In genomic region chr2:26298638-26299393, GRCh38 we compare ENCODE assay signal across 8 cellular contexts. TPM values are rescaled to one million over a fixed set of nuclear protein-coding genes. Genes with fewer than 3 reads are reported as not detected.
DNase-seq lines count a peak whose midpoint lies in the region; ATAC-seq, FAIRE-seq and TF ChIP-seq lines count a peak whose summit lies in the region.

No MANE protein-coding gene starts in this region.

- TF ChIP-seq CTCF in A549 (IDR thresholded peaks at IDR 0.05) = no peak
- no peak for TF ChIP-seq CTCF in foreskin keratinocyte (conservative IDR thresholded peaks at IDR 0.05)

- no peaks in the 10 kb centered on the region for H3K36me3 ChIP-seq in HUES64 (ENCODE audit: insufficient read depth, low read length)

- no peak for TF ChIP-seq EP300 in A549 (IDR thresholded peaks at IDR 0.05)

- DNase-seq in A549 (ENCODE audit: low read depth in 1 of 2, low spot score in 1 of 2) (no peak), activated T-cell treated with anti-CD3 and anti-CD28 coated beads for 4 hours (peak; percentile 28), foreskin keratinocyte (peak; percentile 26 to 55), non-pigmented ciliary epithelial cell (ENCODE audit: low read depth) (peak; percentile 6), iPS-NIHi7 (ENCODE audit: extremely low spot score) (no peak), T-helper 9 cell (no peak)

- WGBS in A549 (ENCODE audit: missing lambda C conversion rate) = 90% methylated on average over 30 of the region's 30 CpGs
- WGBS in HUES64 = 3% methylated on average over 30 of the region's 30 CpGs

- TF ChIP-seq RAD21 in A549 (conservative IDR thresholded peaks at IDR 0.05 in 1 of 2, IDR thresholded peaks at IDR 0.05 in 1 of 2) = no peak

- H3K27ac ChIP-seq in A549 (peak overlapping the region in 1 of 2 experiments; percentile 64; a peak in 3 of 6 replicates), HUES64 (ENCODE audit: low read depth, low read length) (peak overlapping the region; percentile 55; the same call in 1 of the 2 replicates), foreskin keratinocyte (peak overlapping the region; percentile 59)

- ATAC-seq in A549 = peak in 1 of 2 experiments; percentile 17; a peak in 3 of 6 replicates
- peak; percentile 61 for ATAC-seq in foreskin keratinocyte
- ATAC-seq in HG03342 (IDR thresholded peaks at IDR 0.05; ENCODE audit: unreplicated experiment) = no peak

- no peak for TF ChIP-seq POLR2A in A549 (IDR thresholded peaks at IDR 0.05; ENCODE audit: low read length)

- peak overlapping the region; percentile 69; the same call in 2 of the 3 replicates for H3K4me2 ChIP-seq in A549

- peak overlapping the region; percentile 62 for H3K9ac ChIP-seq in HUES64 (ENCODE audit: low read depth, low read length)

- H3K9me3 ChIP-seq in A549 (no peaks in the 10 kb centered on the region), HUES64 (ENCODE audit: insufficient read depth, low read depth, low read length) (no peaks in the 10 kb centered on the region)

- H3K4me3 ChIP-seq in A549 = no peak overlapping the region
- peak overlapping the region; percentile 62 for H3K4me3 ChIP-seq in HUES64 (ENCODE audit: low read length)

- 0 out of 3 replicates have a peak, but pooled peaks cover 3% of the 10 kb centered on the region for H3K4me1 ChIP-seq in A549
- H3K4me1 ChIP-seq in HUES64 (ENCODE audit: insufficient read depth, low read length) = peaks cover 28% of the 10 kb centered on the region
- H3K4me1 ChIP-seq in foreskin keratinocyte = peaks cover 11% of the 10 kb centered on the region

- H3K27me3 ChIP-seq in HUES64 (ENCODE audit: insufficient read depth, low read length) (peaks cover 25% of the 10 kb centered on the region; the same call in 1 of the 2 replicates), foreskin keratinocyte (no peaks in the 10 kb centered on the region)

- CTCF ChIA-PET in A549 (lab: Yijun Ruan, JAX) = interaction anchor here (0.7 to 1.2 kb wide), 2 partner anchors 12 to 32 kb away, joined by 3 to 4 read pairs; no protein-coding TSS in a partner anchor

- POLR2A ChIA-PET in A549 (lab: Yijun Ruan, JAX) = no interaction called here

- FAIRE-seq in A549 (lab: Jason Lieb, UNC) = no peak

TF ChIP-seq in A549, 52 proteins besides CTCF, POLR2A, EP300 and RAD21:
- TF ChIP-seq GATA3 (IDR thresholded peaks at IDR 0.05; ENCODE audit: borderline replicate concordance) (no peak), CEBPB (IDR thresholded peaks at IDR 0.05) (no peak), BHLHE40 (IDR thresholded peaks at IDR 0.05; ENCODE audit: low read depth, low read length) (no peak)

RNA-seq across cellular contexts. Expression of gene SELENOI, which starts 47.1 kb away (rescaled TPM):
- 30.5 and 38.7 TPM in 2 replicates for polyA plus RNA-seq in A549 (2011; rRNA removed)
- polyA plus RNA-seq in A549 (2012; cell fraction: cytosol; rRNA removed) = 6.1 and 6.9 TPM in 2 replicates
- polyA plus RNA-seq in A549 (2012; cell fraction: nucleus; rRNA removed) = 11.9 and 14.7 TPM in 2 replicates
- polyA plus RNA-seq in A549 (2017; fragmentation: RNase III; extraction: RNeasy Plus Mini Kit Qiagen cat#74134 plus additional on column Dnase treatment) = 16.4 to 18.2 TPM (median 17.9 TPM) in 3 replicates
- polyA minus RNA-seq in A549 (2011; rRNA and poly(A)+ RNA removed) = 120 and 161 TPM in 2 replicates
- 20.8 TPM for polyA plus RNA-seq in HUES64 (2013, experiment 1 of 2)
- polyA plus RNA-seq in HUES64 (2013, experiment 2 of 2) = 18.6 TPM
- 32.1 and 34.7 TPM in 2 replicates for total RNA-seq in foreskin keratinocyte
- 6.1 and 8.2 TPM in 2 replicates for polyA plus RNA-seq in foreskin keratinocyte

RNA-seq across cellular contexts. Expression of gene ADGRF3, which starts 47.8 kb away (rescaled TPM):
- 0.21 and 0.22 TPM in 2 replicates for polyA plus RNA-seq in A549 (2011; rRNA removed)
- polyA plus RNA-seq in A549 (2012; cell fraction: cytosol; rRNA removed) = 0.05 TPM in 2 replicates
- polyA plus RNA-seq in A549 (2012; cell fraction: nucleus; rRNA removed) = 0.36 and 0.50 TPM in 2 replicates
- 0.12 to 0.80 TPM (median 0.38 TPM) in 3 replicates for polyA plus RNA-seq in A549 (2017; fragmentation: RNase III; extraction: RNeasy Plus Mini Kit Qiagen cat#74134 plus additional on column Dnase treatment)
- polyA minus RNA-seq in A549 (2011; rRNA and poly(A)+ RNA removed) = 0.15 and 0.29 TPM in 2 replicates
- 0.10 TPM for polyA plus RNA-seq in HUES64 (2013, experiment 1 of 2)
- 0.13 TPM for polyA plus RNA-seq in HUES64 (2013, experiment 2 of 2)
- total RNA-seq in foreskin keratinocyte = 0.04 TPM in 1 of 2 replicates, not detected in the other
- not detected in 2 replicates for polyA plus RNA-seq in foreskin keratinocyte

RNA-seq across cellular contexts. Expression of gene HADHB, which starts 54.1 kb away (rescaled TPM):
- polyA plus RNA-seq in A549 (2011; rRNA removed) (161 and 173 TPM in 2 replicates), A549 (2017; fragmentation: RNase III; extraction: RNeasy Plus Mini Kit Qiagen cat#74134 plus additional on column Dnase treatment) (93.1 to 102 TPM (median 95.4 TPM) in 3 replicates), foreskin keratinocyte (56.1 and 63.2 TPM in 2 replicates)
- polyA plus RNA-seq in A549 (2012; cell fraction: cytosol; rRNA removed) = 68.9 and 79.4 TPM in 2 replicates
- 48.4 and 94.9 TPM in 2 replicates for polyA plus RNA-seq in A549 (2012; cell fraction: nucleus; rRNA removed)
- polyA minus RNA-seq in A549 (2011; rRNA and poly(A)+ RNA removed) = 136 and 140 TPM in 2 replicates
- polyA plus RNA-seq in HUES64 (2013, experiment 1 of 2) = 31.9 TPM
- 35.7 TPM for polyA plus RNA-seq in HUES64 (2013, experiment 2 of 2)
- 68.9 and 74.9 TPM in 2 replicates for total RNA-seq in foreskin keratinocyte

RNA-seq across cellular contexts. Expression of gene HADHA, which starts 54.4 kb away (rescaled TPM):
- polyA plus RNA-seq in A549 (2011; rRNA removed) (161 and 174 TPM in 2 replicates), A549 (2017; fragmentation: RNase III; extraction: RNeasy Plus Mini Kit Qiagen cat#74134 plus additional on column Dnase treatment) (122 to 123 TPM (median 122 TPM) in 3 replicates), foreskin keratinocyte (108 and 126 TPM in 2 replicates)
- 57.5 and 58.9 TPM in 2 replicates for polyA plus RNA-seq in A549 (2012; cell fraction: cytosol; rRNA removed)
- polyA plus RNA-seq in A549 (2012; cell fraction: nucleus; rRNA removed) = 53.6 and 79.3 TPM in 2 replicates
- 163 and 188 TPM in 2 replicates for polyA minus RNA-seq in A549 (2011; rRNA and poly(A)+ RNA removed)
- polyA plus RNA-seq in HUES64 (2013, experiment 1 of 2) = 74.3 TPM
- polyA plus RNA-seq in HUES64 (2013, experiment 2 of 2) = 89.3 TPM
- total RNA-seq in foreskin keratinocyte = 130 and 143 TPM in 2 replicates

Comparison
In these comparisons a context has a peak if more than half of its experiments do, and no peak if none do; other contexts are left out.
1. DNase-seq: peak in activated T-cell treated with anti-CD3 and anti-CD28 coated beads for 4 hours (single experiment), foreskin keratinocyte (2 of 2) and non-pigmented ciliary epithelial cell (single experiment); none in A549 (0 of 2), iPS-NIHi7 (single experiment) and T-helper 9 cell (single experiment).